In genomic region chr17:19345486-19346350, GRCh38 we compare ENCODE assay signal across 12 cellular contexts. TPM values are rescaled to one million over a fixed set of nuclear protein-coding genes. Genes with fewer than 3 reads are reported as not detected.
A peak's percentile ranks its signal among the peaks of the same experiment; 100 is the strongest.
DNase-seq lines count a peak whose midpoint lies in the region; ATAC-seq lines count a peak whose summit lies in the region.
"Had no signal": no experiment of that assay in that cellular context is flagged by ENCODE, and none has a peak within 500 bp of the region (broad histone marks: within the 10 kb centered on the region; RNA-seq: fewer than 3 reads in every experiment).

No MANE protein-coding gene starts in this region.

- H3K27ac ChIP-seq in BLaER1 treated with 17β-estradiol and CSF1 and Interleukin-3, amounts not matched to agents 10 nM and 100 nM = no peak overlapping the region
- peak overlapping the region; percentile 81 for H3K27ac ChIP-seq in skeletal muscle tissue (ENCODE audit: low read depth, low read length)
- H3K27ac ChIP-seq: VCaP had no signal

- ATAC-seq in left lobe of liver (peak; percentile 48), left colon (no peak)
- no peak for ATAC-seq in activated T-helper 17 cell treated with anti-CD3 and anti-CD28 coated beads, Interleukin-2, amount 50 U/mL, for 72 hours (replicated peaks)

- H3K27me3 ChIP-seq in BLaER1 treated with 17β-estradiol and CSF1 and Interleukin-3, amounts not matched to agents 10 nM and 100 nM = peaks cover 0 to 33% (median 0%) of the 10 kb centered on the region in 11 experiments; a peak in 5 of 22 replicates
- H3K27me3 ChIP-seq in adipocyte (replicated peaks; ENCODE audit: control insufficient read depth, insufficient read depth, low read length) (no peaks in the 10 kb centered on the region), skeletal muscle tissue (ENCODE audit: control insufficient read depth in 3 of 3, insufficient read depth in 3 of 3, low read length in 3 of 3) (no peaks in the 10 kb centered on the region)

- intact Hi-C loops in left colon (cut with DNase I, micrococcal nuclease) = no loop called here

- peaks cover 0 to 62% (median 18%) of the 10 kb centered on the region in 11 experiments; a peak in 13 of 22 replicates for H4K20me1 ChIP-seq in BLaER1 treated with 17β-estradiol and CSF1 and Interleukin-3, amounts not matched to agents 10 nM and 100 nM

- H3K4me3 ChIP-seq in BLaER1 treated with 17β-estradiol and CSF1 and Interleukin-3, amounts not matched to agents 10 nM and 100 nM = no peak overlapping the region
- H3K4me3 ChIP-seq in adipocyte (ENCODE audit: low read length) (peak overlapping the region; percentile 12), skeletal muscle tissue (ENCODE audit: low read length in 3 of 3) (no peak overlapping the region)

- peaks cover 16% of the 10 kb centered on the region for H3K27me3 Mint-ChIP-seq in activated T-helper 17 cell treated with anti-CD3 and anti-CD28 coated beads, Interleukin-2, amount 50 U/mL, for 72 hours

- H3K4me2 ChIP-seq in BLaER1 treated with 17β-estradiol and CSF1 and Interleukin-3, amounts not matched to agents 10 nM and 100 nM = peak overlapping the region in 8 of 11 experiments; percentile 49 to 76 (median 68); a peak in 11 of 22 replicates

- H3K36me3 ChIP-seq in BLaER1 treated with 17β-estradiol and CSF1 and Interleukin-3, amounts not matched to agents 10 nM and 100 nM = no peaks in the 10 kb centered on the region
- no peaks in the 10 kb centered on the region for H3K36me3 ChIP-seq in adipocyte (ENCODE audit: control insufficient read depth, insufficient read depth, low read length, severe bottlenecking)
- no peaks in the 10 kb centered on the region for H3K36me3 ChIP-seq in skeletal muscle tissue (ENCODE audit: control insufficient read depth in 3 of 3, insufficient read depth in 3 of 3, low read length in 3 of 3)

- no peaks in the 10 kb centered on the region for H3K4me1 Mint-ChIP-seq in activated T-helper 17 cell treated with anti-CD3 and anti-CD28 coated beads, Interleukin-2, amount 50 U/mL, for 72 hours

- H3K9me3 ChIP-seq in BLaER1 treated with 17β-estradiol and CSF1 and Interleukin-3, amounts not matched to agents 10 nM and 100 nM (replicated peaks in 1 of 11) = no peaks in the 10 kb centered on the region
- no peaks in the 10 kb centered on the region for H3K9me3 ChIP-seq in adipocyte (ENCODE audit: control insufficient read depth, low read length)
- no peaks in the 10 kb centered on the region for H3K9me3 ChIP-seq in skeletal muscle tissue (ENCODE audit: control insufficient read depth in 3 of 3, low read length in 3 of 3)

- H3K4me3 Mint-ChIP-seq in activated T-helper 17 cell treated with anti-CD3 and anti-CD28 coated beads, Interleukin-2, amount 50 U/mL, for 72 hours = no peak overlapping the region

- DNase-seq in adipocyte (ENCODE audit: low read depth) = no peak
- DNase-seq in left lobe of liver (ENCODE audit: low spot score) = peak; percentile 87
- DNase-seq in NCI-H1048 (lab: John Stamatoyannopoulos, UW) = no peak
- no peak for DNase-seq in foreskin melanocyte
- DNase-seq in left colon = no peak
- DNase-seq: NCI-H1436 treated with DMSO at 0.1 percent for 48 hours; NCI-H774; stimulated activated CD4-positive, alpha-beta T cell treated with anti-CD3 and anti-CD28 coated beads, Interleukin-12 subunit alpha, Interleukin-12 subunit beta, amount 100 ng/mL, for 4 hours had no signal

- peaks cover 17 to 25% (median 20%) of the 10 kb centered on the region in 10 experiments for H3K4me1 ChIP-seq in BLaER1 treated with 17β-estradiol and CSF1 and Interleukin-3, amounts not matched to agents 10 nM and 100 nM
- H3K4me1 ChIP-seq in adipocyte (ENCODE audit: control insufficient read depth, insufficient read depth, low read length) (peaks cover 52% of the 10 kb centered on the region), skeletal muscle tissue (ENCODE audit: control insufficient read depth in 3 of 3, insufficient read depth in 3 of 3, low read length in 3 of 3) (peaks cover 32 to 46% (median 39%) of the 10 kb centered on the region in 3 donors)

- H3K9ac ChIP-seq in BLaER1 treated with 17β-estradiol and CSF1 and Interleukin-3, amounts not matched to agents 10 nM and 100 nM = peak overlapping the region in 3 of 11 experiments; percentile 0 to 31 (median 24); a peak in 2 of 22 replicates
- H3K9ac ChIP-seq in adipocyte (ENCODE audit: low read length) (peak overlapping the region; percentile 70), skeletal muscle tissue (ENCODE audit: low read depth in 1 of 3, low read length in 3 of 3) (peak overlapping the region; percentile 12 to 75 (median 65))

- H3K9me3 Mint-ChIP-seq in activated T-helper 17 cell treated with anti-CD3 and anti-CD28 coated beads, Interleukin-2, amount 50 U/mL, for 72 hours = no peaks in the 10 kb centered on the region

- no peaks in the 10 kb centered on the region for H3K36me3 Mint-ChIP-seq in activated T-helper 17 cell treated with anti-CD3 and anti-CD28 coated beads, Interleukin-2, amount 50 U/mL, for 72 hours (ENCODE audit: low read depth)

- no peak overlapping the region for H3K27ac Mint-ChIP-seq in activated T-helper 17 cell treated with anti-CD3 and anti-CD28 coated beads, Interleukin-2, amount 50 U/mL, for 72 hours

RNA-seq across cellular contexts. Expression of gene B9D1, which starts 16.8 kb away (rescaled TPM):
- 3.0 TPM for total RNA-seq in left lobe of liver
- 3.1 TPM for total RNA-seq in skeletal muscle tissue
- 1 to 10 TPM; 7.1 to 7.3 TPM for total RNA-seq in left colon
- total RNA-seq in activated T-helper 17 cell treated with anti-CD3 and anti-CD28 coated beads, Interleukin-2, amount 50 U/mL, for 72 hours = 1 to 10 TPM; 2.8 to 3.4 TPM

RNA-seq across cellular contexts. Expression of gene MAPK7, which starts 32.6 kb away (rescaled TPM):
- total RNA-seq in left lobe of liver (7.7 TPM), skeletal muscle tissue (7.8 TPM), left colon (10 to 100 TPM; 42.5 to 47.4 TPM)
- total RNA-seq in activated T-helper 17 cell treated with anti-CD3 and anti-CD28 coated beads, Interleukin-2, amount 50 U/mL, for 72 hours = 10 to 100 TPM; 22.1 to 39.3 TPM

RNA-seq across cellular contexts. Expression of gene MFAP4, which starts 41.3 kb away (rescaled TPM):
- total RNA-seq in left lobe of liver (2.8 TPM), skeletal muscle tissue (29.2 TPM), left colon (10 to 100 TPM; 12.9 to 68.6 TPM)
- total RNA-seq in activated T-helper 17 cell treated with anti-CD3 and anti-CD28 coated beads, Interleukin-2, amount 50 U/mL, for 72 hours = not detected
